Comparison of ENCODE assay signal across 8 cellular contexts in genomic region chr17:7242717-7243576, GRCh38. TPM values are rescaled to one million over a fixed set of nuclear protein-coding genes. Genes with fewer than 3 reads are reported as not detected.
DNase-seq lines count a peak whose midpoint lies in the region; ATAC-seq and TF ChIP-seq lines count a peak whose summit lies in the region.

No MANE protein-coding gene starts in this region.

- no peaks in the 10 kb centered on the region for H3K27me3 ChIP-seq in heart right ventricle

- intact Hi-C loops in heart right ventricle (cut with DNase I) (loop anchor here in 2 of 10 donors (2.0 to 5.0 kb wide), 2 partner anchors 64 kb away; partner anchors contain the start of gene EIF5A (in 2 of the 2)), posterior cingulate gyrus (cut with DNase I) (loop anchor here (1.0 kb wide), 1 partner anchor 8 kb away; the partner anchor contains the start of gene CTDNEP1)

- peak; percentile 54 to 79 (median 66) for ATAC-seq in heart right ventricle

- H3K4me1 Mint-ChIP-seq in HFFc6 (ENCODE audit: low read depth) (peaks cover 30% of the 10 kb centered on the region), type B pancreatic cell (ENCODE audit: unreplicated experiment) (peaks cover 28% of the 10 kb centered on the region)

- H3K27ac ChIP-seq in adipose tissue (ENCODE audit: low read depth, low read length) (peak overlapping the region; percentile 84), heart right ventricle (peak overlapping the region; percentile 88 to 100 (median 96))

- peaks cover 33% of the 10 kb centered on the region for H3K36me3 Mint-ChIP-seq in HFFc6 (ENCODE audit: low read depth)
- H3K36me3 Mint-ChIP-seq in type B pancreatic cell, result peaks cover 28% of the 10 kb centered on the region

- 1 to 2% (median 1%) methylated on average over 50 of the region's 50 CpGs for WGBS in adipose tissue, 3 donors
- WGBS in heart right ventricle, 2 donors, result 0 to 1% methylated on average over 50 of the region's 50 CpGs

- H3K4me1 ChIP-seq in heart right ventricle, result peaks cover 14 to 42% (median 29%) of the 10 kb centered on the region in 9 donors

- H3K27ac Mint-ChIP-seq in HFFc6 (peak overlapping the region; percentile 94), type B pancreatic cell (peak overlapping the region; percentile 97)

- H3K9me3 Mint-ChIP-seq in HFFc6, result no peaks in the 10 kb centered on the region
- no peaks in the 10 kb centered on the region for H3K9me3 Mint-ChIP-seq in type B pancreatic cell

- H3K4me3 Mint-ChIP-seq in HFFc6 (peak overlapping the region; percentile 88), type B pancreatic cell (peak overlapping the region; percentile 98)

- H3K27me3 Mint-ChIP-seq in HFFc6 (ENCODE audit: insufficient read depth) (peaks cover 4% of the 10 kb centered on the region), type B pancreatic cell (peaks cover 4% of the 10 kb centered on the region)

- TF ChIP-seq CTCF in HFFc6 (IDR thresholded peaks at IDR 0.05), result peak; percentile 29
- TF ChIP-seq CTCF in heart right ventricle (IDR thresholded peaks at IDR 0.05), result peak in 3 of 9 donors; percentile 28 to 42 (median 36)
- no peak for TF ChIP-seq CTCF in type B pancreatic cell (conservative IDR thresholded peaks at IDR 0.05)

- DNase-seq in GM03348 (ENCODE audit: low spot score) (peak; percentile 92), HFFc6 (peak; percentile 89), NCI-H128 (lab: John Stamatoyannopoulos, UW; ENCODE audit: unreplicated experiment) (peak; percentile 91), SW480 (ENCODE audit: low spot score) (peak; percentile 92), heart right ventricle (peak; percentile 96 to 98), posterior cingulate gyrus (peak; percentile 89 to 99 (median 92)), type B pancreatic cell (ENCODE audit: extremely low spot score, unreplicated experiment) (peak; percentile 94)

- H3K36me3 ChIP-seq in heart right ventricle, result peaks cover 0 to 55% (median 15%) of the 10 kb centered on the region in 9 donors

- no peaks in the 10 kb centered on the region for H3K9me3 ChIP-seq in heart right ventricle

- peak overlapping the region; percentile 68 to 97 (median 84) for H3K4me3 ChIP-seq in heart right ventricle

RNA-seq across cellular contexts. Expression of gene GABARAP, which starts 0.7 kb away (rescaled TPM):
- total RNA-seq in HFFc6 (2021; fragmentation: NEBNext Ultra II Directional; extraction: Animal tissue kit (Norgen Biotek cat#: 25700)), result 100 to 1,000 TPM; 399 to 470 (median 426) TPM
- polyA plus RNA-seq in adipose tissue, result 1,000 to 10,000 TPM in 1 of 3 donors, 100 to 1,000 TPM in 2; 485 to 1,093 (median 668) TPM
- total RNA-seq in heart right ventricle, result 100 to 1,000 TPM; 440 to 567 (median 501) TPM
- polyA plus RNA-seq in heart right ventricle, result 100 to 1,000 TPM; 540 to 733 TPM
- 478 and 570 TPM in 2 replicates for total RNA-seq in type B pancreatic cell (ENCODE audit: low replicate concordance)

RNA-seq across cellular contexts. Expression of gene PHF23, which starts 3.7 kb away (rescaled TPM):
- total RNA-seq in HFFc6 (2021; fragmentation: NEBNext Ultra II Directional; extraction: Animal tissue kit (Norgen Biotek cat#: 25700)), result 10 to 100 TPM; 57.0 to 75.0 (median 68.2) TPM
- polyA plus RNA-seq in adipose tissue, result 10 to 100 TPM; 11.5 to 29.4 (median 24.4) TPM
- 10 to 100 TPM; 17.7 to 24.5 (median 22.6) TPM for total RNA-seq in heart right ventricle
- polyA plus RNA-seq in heart right ventricle, result 10 to 100 TPM; 16.1 to 25.0 TPM
- total RNA-seq in type B pancreatic cell (ENCODE audit: low replicate concordance), result 42.8 and 61.1 TPM in 2 replicates

RNA-seq across cellular contexts. Expression of gene CTDNEP1, which starts 8.6 kb away (rescaled TPM):
- total RNA-seq in HFFc6 (2021; fragmentation: NEBNext Ultra II Directional; extraction: Animal tissue kit (Norgen Biotek cat#: 25700)), result 100 to 1,000 TPM; 127 to 168 (median 146) TPM
- polyA plus RNA-seq in adipose tissue, result 10 to 100 TPM; 53.1 to 94.1 (median 91.8) TPM
- total RNA-seq in heart right ventricle, result 100 to 1,000 TPM in 8 of 10 donors, 10 to 100 TPM in 2; 94.6 to 135 (median 110) TPM
- 100 to 1,000 TPM in 1 of 2 donors, 10 to 100 TPM in 1; 56.3 to 116 TPM for polyA plus RNA-seq in heart right ventricle
- 138 and 154 TPM in 2 replicates for total RNA-seq in type B pancreatic cell (ENCODE audit: low replicate concordance)

RNA-seq across cellular contexts. Expression of gene DVL2, which starts 8.6 kb away (rescaled TPM):
- total RNA-seq in HFFc6 (2021; fragmentation: NEBNext Ultra II Directional; extraction: Animal tissue kit (Norgen Biotek cat#: 25700)), result 10 to 100 TPM; 24.9 to 29.1 (median 27.0) TPM
- polyA plus RNA-seq in adipose tissue (10 to 100 TPM in 2 of 3 donors, 1 to 10 TPM in 1; 9.9 to 31.3 (median 17.2) TPM), heart right ventricle (10 to 100 TPM in 1 of 2 donors, 1 to 10 TPM in 1; 10.0 to 23.0 TPM)
- total RNA-seq in heart right ventricle (10 to 100 TPM; 14.1 to 25.6 (median 18.0) TPM), type B pancreatic cell (ENCODE audit: low replicate concordance) (62.8 and 93.9 TPM in 2 replicates)

RNA-seq across cellular contexts. Expression of gene ELP5, which starts 9.1 kb away (rescaled TPM):
- total RNA-seq in HFFc6 (2021; fragmentation: NEBNext Ultra II Directional; extraction: Animal tissue kit (Norgen Biotek cat#: 25700)), result 10 to 100 TPM; 28.7 to 36.1 (median 34.0) TPM
- polyA plus RNA-seq in adipose tissue (10 to 100 TPM; 19.0 to 64.1 (median 40.3) TPM), heart right ventricle (10 to 100 TPM; 29.0 to 41.4 TPM)
- total RNA-seq in heart right ventricle (100 to 1,000 TPM in 1 of 10 donors, 10 to 100 TPM in 9; 30.8 to 110 (median 54.8) TPM), type B pancreatic cell (ENCODE audit: low replicate concordance) (43.1 and 55.7 TPM in 2 replicates)

Comparison
In these comparisons a context has a peak if more than half of its experiments do, and no peak if none do; other contexts are left out.
1. Peak in every context shown above with its lines: DNase-seq, ATAC-seq, H3K4me3 ChIP-seq and H3K27ac ChIP-seq.